In the genomic region with DNA sequence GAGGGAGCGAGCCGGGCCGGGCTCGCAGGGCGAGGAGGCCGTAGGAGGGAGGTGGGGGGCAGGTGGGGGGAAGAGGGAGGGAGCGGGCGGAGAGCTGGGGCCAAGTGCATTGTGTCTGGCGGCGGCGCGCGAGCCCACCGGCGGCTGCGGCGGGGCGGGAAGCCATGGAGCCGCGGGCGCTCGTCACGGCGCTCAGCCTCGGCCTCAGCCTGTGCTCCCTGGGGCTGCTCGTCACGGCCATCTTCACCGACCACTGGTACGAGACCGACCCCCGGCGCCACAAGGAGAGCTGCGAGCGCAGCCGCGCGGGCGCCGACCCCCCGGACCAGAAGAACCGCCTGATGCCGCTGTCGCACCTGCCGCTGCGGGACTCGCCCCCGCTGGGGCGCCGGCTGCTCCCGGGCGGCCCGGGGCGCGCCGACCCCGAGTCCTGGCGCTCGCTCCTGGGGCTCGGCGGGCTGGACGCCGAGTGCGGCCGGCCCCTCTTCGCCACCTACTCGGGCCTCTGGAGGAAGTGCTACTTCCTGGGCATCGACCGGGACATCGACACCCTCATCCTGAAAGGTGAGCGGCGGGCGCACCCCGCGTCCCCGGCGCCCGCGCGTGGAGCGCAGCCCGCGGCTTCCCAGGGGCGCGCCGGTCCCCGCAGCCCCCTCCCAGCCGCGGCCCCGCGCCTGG, we compare ENCODE assay signal across 9 cellular contexts. TPM values are rescaled to one million over a fixed set of nuclear protein-coding genes. Genes with fewer than 3 reads are reported as not detected.
DNase-seq lines count a peak whose midpoint lies in the region; ATAC-seq and TF ChIP-seq lines count a peak whose summit lies in the region.
"Had no signal": no experiment of that assay in that cellular context is flagged by ENCODE, and none has a peak within 500 bp of the region (broad histone marks: within the 10 kb centered on the region; RNA-seq: fewer than 3 reads in every experiment).

A gene (plus strand): TSS at position 107 of the 678 bp plus-strand sequence. CDS start 58 bp downstream, at position 165.

- no peak within 1 kb of the TSS for H3K27ac ChIP-seq in IMR-90 (ENCODE audit: insufficient read depth, low read length)
- H3K27ac ChIP-seq in lower lobe of right lung = no peak within 1 kb of the TSS

- H3K4me2 ChIP-seq in IMR-90 (ENCODE audit: low read depth, low read length) = peak within 1 kb of the TSS; percentile 76

- no peak within 1 kb of the TSS for H4K8ac ChIP-seq in IMR-90 (ENCODE audit: low read depth in 2 of 2, low read length in 2 of 2)

- H3K14ac ChIP-seq in IMR-90 (replicated peaks; ENCODE audit: low read depth, low read length) = no peak within 1 kb of the TSS

- CTCF ChIA-PET in IMR-90 (lab: Yijun Ruan, JAX) = no interaction called here

- no peaks in the 10 kb centered on the region for H3K9me3 Mint-ChIP-seq in type B pancreatic cell

- H3K56ac ChIP-seq in IMR-90 (ENCODE audit: extremely low read depth, insufficient read depth, low read length) = no peak within 1 kb of the TSS

- in situ Hi-C loops in IMR-90 (cut with MboI; ENCODE audit: low sequenced_read_pairs) = no loop called here

- TF ChIP-seq POLR2A in IMR-90 (IDR thresholded peaks at IDR 0.05; ENCODE audit: low read depth, low read length) = no peak

- no peak within 1 kb of the TSS for H3K9ac ChIP-seq in IMR-90 (ENCODE audit: low read depth, low read length)

- no peak within 1 kb of the TSS for H2AK9ac ChIP-seq in IMR-90 (replicated peaks; ENCODE audit: low read depth, low read length, poor library complexity)

- H3K23ac ChIP-seq in IMR-90 (ENCODE audit: low read depth, low read length) = peak within 1 kb of the TSS; percentile 79

- H3K27ac Mint-ChIP-seq in type B pancreatic cell = peak within 1 kb of the TSS; percentile 82

- H3K79me1 ChIP-seq in IMR-90 (ENCODE audit: low read depth in 1 of 2, low read length in 2 of 2) = no peaks in the 10 kb centered on the region

- H3K27me3 Mint-ChIP-seq in type B pancreatic cell = peaks cover 55% of the 10 kb centered on the region

- no peaks in the 10 kb centered on the region for H3K36me3 ChIP-seq in IMR-90 (ENCODE audit: control insufficient read depth, insufficient read depth, low read length)
- H3K36me3 ChIP-seq in lower lobe of right lung = no peaks in the 10 kb centered on the region

- POLR2A ChIA-PET in IMR-90 (lab: Charles Lee; ENCODE audit: unreplicated experiment) = no interaction called here

- peaks cover 2% of the 10 kb centered on the region; the same call in 1 of the 2 replicates for H3K9me3 ChIP-seq in IMR-90 (ENCODE audit: control insufficient read depth, insufficient read depth, low read length)
- H3K9me3 ChIP-seq in lower lobe of right lung = no peaks in the 10 kb centered on the region

- no peaks in the 10 kb centered on the region for H4K20me1 ChIP-seq in IMR-90 (ENCODE audit: insufficient read depth, low read length)

- H2AK5ac ChIP-seq in IMR-90 (ENCODE audit: low read depth, low read length) = no peak within 1 kb of the TSS

- no peak within 1 kb of the TSS for H3K18ac ChIP-seq in IMR-90 (ENCODE audit: low read depth, low read length)

- H4K5ac ChIP-seq in IMR-90 (ENCODE audit: low read depth, low read length) = no peak within 1 kb of the TSS

- dilution Hi-C loops in IMR-90 (cut with HindIII; ENCODE audit: low sequenced_read_pairs, unreplicated experiment) = no loop called here

- peak; percentile 40 for ATAC-seq in IMR-90 (ENCODE audit: low read depth)
- ATAC-seq in lower lobe of right lung = peak; percentile 55 to 61
- no peak for ATAC-seq in GM19463 (IDR thresholded peaks at IDR 0.05; ENCODE audit: unreplicated experiment)

- no peak within 1 kb of the TSS for H2BK5ac ChIP-seq in IMR-90 (ENCODE audit: low read depth, low read length, poor library complexity, severe bottlenecking)

- H3K36me3 Mint-ChIP-seq in type B pancreatic cell = peaks cover 3% of the 10 kb centered on the region

- no peak for TF ChIP-seq RAD21 in IMR-90 (IDR thresholded peaks at IDR 0.05; ENCODE audit: low read length)

- TF ChIP-seq CTCF in IMR-90 (conservative IDR thresholded peaks at IDR 0.05; ENCODE audit: low read depth, low read length) = no peak
- no peak for TF ChIP-seq CTCF in choroid plexus epithelial cell (conservative IDR thresholded peaks at IDR 0.05; ENCODE audit: low read depth, low read length)
- TF ChIP-seq CTCF in lower lobe of right lung (IDR thresholded peaks at IDR 0.05) = no peak
- no peak for TF ChIP-seq CTCF in type B pancreatic cell (conservative IDR thresholded peaks at IDR 0.05)

- H3K4me1 Mint-ChIP-seq in type B pancreatic cell (ENCODE audit: unreplicated experiment) = peaks cover 30% of the 10 kb centered on the region

- no peak within 1 kb of the TSS for H4K91ac ChIP-seq in IMR-90 (ENCODE audit: insufficient read depth, low read depth, low read length)

- no peaks in the 10 kb centered on the region for H3K9me1 ChIP-seq in IMR-90 (ENCODE audit: insufficient read depth, low read length)

- BruUV-seq in IMR-90 (replicated peaks; lab: Mats Ljungman, UMichigan) = no TSS peak

- 1% methylated on average over 34 of the region's 90 CpGs; no CpG with 5 or more reads in 1 of the 2 experiments for WGBS in IMR-90 (ENCODE audit: extremely low coverage in 2 of 2, insufficient read length in 1 of 2), 2 experiments

- intact Hi-C loops in IMR-90 (cut with micrococcal nuclease) = no loop called here
- intact Hi-C loops in lower lobe of right lung (cut with DNase I) = no loop called here

- DNase-seq in DMS79 treated with DMSO at 0.1 percent for 48 hours (lab: John Stamatoyannopoulos, UW) (peak; percentile 32), IMR-90 (no peak), choroid plexus epithelial cell (ENCODE audit: low read depth) (no peak), lower lobe of right lung (peak; percentile 47), type B pancreatic cell (ENCODE audit: extremely low spot score, unreplicated experiment) (no peak), hepatic stellate cell (ENCODE audit: low spot score) (no peak), NCI-H510A (lab: John Stamatoyannopoulos, UW) (no peak)

- no peak within 1 kb of the TSS for H2BK20ac ChIP-seq in IMR-90 (ENCODE audit: low read depth, low read length)

- H3K4me1 ChIP-seq in IMR-90 (ENCODE audit: control insufficient read depth, insufficient read depth, low read length) (peaks cover 7% of the 10 kb centered on the region), lower lobe of right lung (peaks cover 6% of the 10 kb centered on the region)

- H3K4me3 ChIP-seq in IMR-90 (ENCODE audit: insufficient read depth, low read depth, low read length) (peak within 1 kb of the TSS; percentile 10), choroid plexus epithelial cell (ENCODE audit: low read depth, low read length) (peak within 1 kb of the TSS; percentile 52), lower lobe of right lung (peak within 1 kb of the TSS; percentile 56)

- H2BK15ac ChIP-seq in IMR-90 (ENCODE audit: low read depth, low read length) = no peak within 1 kb of the TSS

- H3K4ac ChIP-seq in IMR-90 (ENCODE audit: low read depth, low read length) = no peak within 1 kb of the TSS

- no peak within 1 kb of the TSS for H2BK120ac ChIP-seq in IMR-90 (ENCODE audit: low read depth, low read length)

- peak within 1 kb of the TSS; percentile 97 for H3K4me3 Mint-ChIP-seq in type B pancreatic cell

- peak within 1 kb of the TSS; percentile 80 for H2AFZ ChIP-seq in IMR-90 (replicated peaks; ENCODE audit: low read length, poor library complexity)

- H3K27me3 ChIP-seq in IMR-90 (ENCODE audit: control insufficient read depth, insufficient read depth, low read length) (peaks cover 50% of the 10 kb centered on the region), lower lobe of right lung (ENCODE audit: low read depth) (peaks cover 23% of the 10 kb centered on the region)

TF ChIP-seq in IMR-90, 13 proteins besides CTCF, POLR2A, EP300 and RAD21:
- no peak for TF ChIP-seq CHD1 (IDR thresholded peaks at IDR 0.05; ENCODE audit: low read depth, low read length)
- TF ChIP-seq NFE2L2 (IDR thresholded peaks at IDR 0.05; ENCODE audit: low read depth, low read length) = no peak
- TF ChIP-seq FOS (IDR thresholded peaks at IDR 0.05; ENCODE audit: low read depth, low read length) = no peak
- TF ChIP-seq, protein P1, sequence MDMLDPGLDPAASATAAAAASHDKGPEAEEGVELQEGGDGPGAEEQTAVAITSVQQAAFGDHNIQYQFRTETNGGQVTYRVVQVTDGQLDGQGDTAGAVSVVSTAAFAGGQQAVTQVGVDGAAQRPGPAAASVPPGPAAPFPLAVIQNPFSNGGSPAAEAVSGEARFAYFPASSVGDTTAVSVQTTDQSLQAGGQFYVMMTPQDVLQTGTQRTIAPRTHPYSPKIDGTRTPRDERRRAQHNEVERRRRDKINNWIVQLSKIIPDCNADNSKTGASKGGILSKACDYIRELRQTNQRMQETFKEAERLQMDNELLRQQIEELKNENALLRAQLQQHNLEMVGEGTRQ (IDR thresholded peaks at IDR 0.05; ENCODE audit: low read depth, low read length) = no peak
- TF ChIP-seq, protein P2, sequence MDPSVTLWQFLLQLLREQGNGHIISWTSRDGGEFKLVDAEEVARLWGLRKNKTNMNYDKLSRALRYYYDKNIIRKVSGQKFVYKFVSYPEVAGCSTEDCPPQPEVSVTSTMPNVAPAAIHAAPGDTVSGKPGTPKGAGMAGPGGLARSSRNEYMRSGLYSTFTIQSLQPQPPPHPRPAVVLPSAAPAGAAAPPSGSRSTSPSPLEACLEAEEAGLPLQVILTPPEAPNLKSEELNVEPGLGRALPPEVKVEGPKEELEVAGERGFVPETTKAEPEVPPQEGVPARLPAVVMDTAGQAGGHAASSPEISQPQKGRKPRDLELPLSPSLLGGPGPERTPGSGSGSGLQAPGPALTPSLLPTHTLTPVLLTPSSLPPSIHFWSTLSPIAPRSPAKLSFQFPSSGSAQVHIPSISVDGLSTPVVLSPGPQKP (IDR thresholded peaks at IDR 0.05; ENCODE audit: borderline replicate concordance, low read depth, low read length) = no peak

RNA-seq across cellular contexts. Expression of the gene that starts here (rescaled TPM):
- total RNA-seq in IMR-90 (2012; rRNA removed) (0.18 and 0.28 TPM in 2 replicates), lower lobe of right lung (3.2 TPM), type B pancreatic cell (ENCODE audit: low replicate concordance) (3.1 and 9.3 TPM in 2 replicates)
- polyA plus RNA-seq in IMR-90 (2012; rRNA removed) = 1.1 and 1.8 TPM in 2 replicates
- 0.24 and 0.34 TPM in 2 replicates for polyA plus RNA-seq in IMR-90 (2012; cell fraction: cytosol; rRNA removed)
- polyA plus RNA-seq in IMR-90 (2012; cell fraction: nucleus; rRNA removed; ENCODE audit: low replicate concordance) = 20.8 and 51.8 TPM in 2 replicates
- total RNA-seq: lung microvascular endothelial cell had no signal

Comparison
In these comparisons a context has a peak if more than half of its experiments do, and no peak if none do; other contexts are left out.
1. DNase-seq: peak in DMS79 treated with DMSO at 0.1 percent for 48 hours (single experiment) and lower lobe of right lung (single experiment); none in IMR-90 (single experiment), choroid plexus epithelial cell (single experiment), type B pancreatic cell (single experiment), hepatic stellate cell (single experiment) and NCI-H510A (single experiment).
2. Peak in every context shown above with its lines, with median percentiles within 50 percentile points of each other: H3K4me3 ChIP-seq.